Comparison of ENCODE assay signal across 21 cellular contexts in the genomic region with DNA sequence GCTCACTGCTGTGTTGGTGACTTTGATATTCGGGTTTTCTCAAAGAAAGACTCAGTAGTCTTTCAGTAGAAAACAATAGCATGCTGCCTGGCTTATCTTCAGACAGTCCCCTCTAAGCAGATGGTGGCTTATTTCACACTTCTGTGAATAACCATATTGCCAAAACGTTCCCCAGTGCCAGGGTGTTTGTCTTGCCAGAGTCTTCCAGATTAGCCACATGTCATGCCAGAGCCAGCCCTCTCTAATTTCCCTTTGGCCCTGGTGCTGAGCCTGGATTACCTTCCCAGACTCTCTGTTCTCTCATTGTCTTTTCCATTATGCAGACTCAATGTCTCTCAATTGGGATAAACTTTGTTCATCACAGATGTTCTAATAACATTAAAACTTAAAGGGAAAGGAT.
"Had no signal": no experiment of that assay in that cellular context is flagged by ENCODE, and none has a peak within 500 bp of the region (broad histone marks: within the 10 kb centered on the region; RNA-seq: fewer than 3 reads in every experiment).

No MANE protein-coding gene starts in this region.

- ATAC-seq: esophagus mucosa; gastrocnemius medialis; left ventricle myocardium superior; mucosa of descending colon; natural killer cell treated with Interleukin-12 subunit alpha and Interleukin-12 subunit beta and Interleukin-15 and Interleukin-18, amount 100 ng/mL, for 72 hours; stimulated activated naive CD8-positive, alpha-beta T cell treated with anti-CD3 and anti-CD28 coated beads, Interleukin-15, amount 100 ng/mL, for 72 hours; upper lobe of right lung had no signal

- DNase-seq: dorsolateral prefrontal cortex; effector CD8-positive, alpha-beta T cell; endodermal cell; foreskin fibroblast; gastrocnemius medialis; head of caudate nucleus; left ventricle myocardium superior; mucosa of descending colon; naive B cell; right lobe of liver; small intestine; stimulated activated CD4-positive, alpha-beta T cell treated with anti-CD3 and anti-CD28 coated beads, Interleukin-15, amount 100 ng/mL, for 24 hours; stimulated activated CD4-positive, alpha-beta T cell treated with anti-CD3 and anti-CD28 coated beads, Interleukin-4, amount 100 ng/mL, for 1 hour; stimulated activated CD8-positive, alpha-beta memory T cell treated with anti-CD3 and anti-CD28 coated beads, Interleukin-4, amount 100 ng/mL, for 48 hours; stimulated activated naive CD4-positive, alpha-beta T cell; stimulated activated naive CD8-positive, alpha-beta T cell treated with anti-CD3 and anti-CD28 coated beads, Interleukin-15, amount 100 ng/mL, for 72 hours; transverse colon; upper lobe of right lung; uterus had no signal
